Comparison of ENCODE assay signal across 11 cellular contexts in the genomic region with DNA sequence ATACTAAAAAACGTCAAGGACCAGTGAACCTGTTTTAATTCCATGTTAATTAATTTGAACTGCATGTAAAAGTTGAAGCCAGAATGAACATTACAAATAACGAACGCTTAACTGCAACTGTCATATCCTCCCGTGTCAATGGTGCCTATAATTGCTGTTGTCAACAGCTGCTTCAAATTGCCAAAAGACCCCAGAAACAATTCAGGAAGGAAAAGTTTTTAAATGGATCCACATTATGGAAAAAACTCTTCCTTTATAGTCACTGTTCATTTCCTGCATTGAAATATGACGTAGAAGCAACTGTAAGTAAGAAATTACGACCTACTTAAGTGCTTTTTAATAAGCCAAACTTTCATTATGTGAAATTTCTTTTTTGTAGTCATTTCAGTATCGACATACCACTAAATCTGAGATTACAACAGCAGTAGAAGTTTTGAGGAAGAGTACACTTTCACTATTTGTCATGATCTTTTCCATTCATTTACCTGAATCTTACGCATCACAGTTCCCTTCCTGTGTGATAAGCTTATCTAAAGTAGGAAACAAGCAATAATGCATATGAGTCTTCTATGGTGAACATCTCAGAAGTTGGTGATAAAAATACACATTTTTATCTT.
DNase-seq lines count a peak whose midpoint lies in the region; ATAC-seq, FAIRE-seq and TF ChIP-seq lines count a peak whose summit lies in the region.
"Had no signal": no experiment of that assay in that cellular context is flagged by ENCODE, and none has a peak within 500 bp of the region (broad histone marks: within the 10 kb centered on the region; RNA-seq: fewer than 3 reads in every experiment).

No MANE protein-coding gene starts in this region.

- ATAC-seq in GM18868 (IDR thresholded peaks at IDR 0.05; ENCODE audit: unreplicated experiment) = peak; percentile 89
- peak; percentile 78 for ATAC-seq in GM21619 (IDR thresholded peaks at IDR 0.05; ENCODE audit: unreplicated experiment)
- ATAC-seq in HG03378 (IDR thresholded peaks at IDR 0.05; ENCODE audit: unreplicated experiment) = peak; percentile 88

- TF ChIP-seq POLR2A in H54 (IDR thresholded peaks at IDR 0.05; ENCODE audit: low read depth, low read length) = no peak

- peak; percentile 52 for DNase-seq in pons (ENCODE audit: low spot score)
- DNase-seq in NCI-H2081 treated with DMSO at 0.1 percent for 48 hours (lab: John Stamatoyannopoulos, UW) = no peak
- DNase-seq in DMS153 treated with DMSO at 0.1 percent for 48 hours (lab: John Stamatoyannopoulos, UW; ENCODE audit: unreplicated experiment) = no peak
- no peak for DNase-seq in cerebellar nuclear complex (lab: John Stamatoyannopoulos, UW)
- DNase-seq in H54 (ENCODE audit: insufficient read length, low spot score) = no peak
- DNase-seq: NCI-H2171 treated with DMSO at 0.1 percent for 48 hours, occipital lobe had no signal

- no peak for FAIRE-seq in H54 (lab: Jason Lieb, UNC)
- FAIRE-seq: colon had no signal
